8 cellular contexts compared by ENCODE assay signal in genomic region chr2:189210250-189211075, GRCh38. TPM values are rescaled to one million over a fixed set of nuclear protein-coding genes. Genes with fewer than 3 reads are reported as not detected.
DNase-seq lines count a peak whose midpoint lies in the region; ATAC-seq and TF ChIP-seq lines count a peak whose summit lies in the region.

No MANE protein-coding gene starts in this region.

- H3K27ac ChIP-seq in IMR-90 (ENCODE audit: insufficient read depth, low read length) (peak overlapping the region; percentile 96), colonic mucosa (peak overlapping the region; percentile 32), muscle layer of colon (ENCODE audit: low read depth, low read length) (peak overlapping the region; percentile 45), MM.1S (ENCODE audit: low read length) (no peak overlapping the region)

- POLR2A ChIA-PET in IMR-90 (lab: Charles Lee; ENCODE audit: unreplicated experiment) = interaction anchor here (0.6 to 3.0 kb wide), 7 partner anchors 31 to 1167 kb away, joined by 3 to 31 read pairs (median 5); partner anchors contain the start of gene COL5A2

- H4K20me1 ChIP-seq in IMR-90 (ENCODE audit: insufficient read depth, low read length) = no peaks in the 10 kb centered on the region
- H4K20me1 ChIP-seq in MM.1S (ENCODE audit: insufficient read depth, low read length) = no peaks in the 10 kb centered on the region

- H3K23ac ChIP-seq in IMR-90 (ENCODE audit: low read depth, low read length) = peak overlapping the region; percentile 72; the same call in 1 of the 2 replicates

- TF ChIP-seq POLR2A in IMR-90 (IDR thresholded peaks at IDR 0.05; ENCODE audit: low read depth, low read length) = no peak

- peak overlapping the region; percentile 99 for H3K56ac ChIP-seq in IMR-90 (ENCODE audit: extremely low read depth, insufficient read depth, low read length)

- H3K9me1 ChIP-seq in IMR-90 (ENCODE audit: insufficient read depth, low read length) = peaks cover 10% of the 10 kb centered on the region

- peaks cover 14% of the 10 kb centered on the region for H3K4me1 ChIP-seq in IMR-90 (ENCODE audit: control insufficient read depth, insufficient read depth, low read length)
- no peaks in the 10 kb centered on the region for H3K4me1 ChIP-seq in colonic mucosa
- peaks cover 16% of the 10 kb centered on the region for H3K4me1 ChIP-seq in muscle layer of colon (ENCODE audit: insufficient read depth, low read length)
- H3K4me1 ChIP-seq in MM.1S (ENCODE audit: low read length) = no peaks in the 10 kb centered on the region

- BruUV-seq in IMR-90 (replicated peaks; lab: Mats Ljungman, UMichigan) = no TSS peak

- no peaks in the 10 kb centered on the region for H3F3A ChIP-seq in MM.1S (ENCODE audit: insufficient read depth, low read length)

- H3K14ac ChIP-seq in IMR-90 (replicated peaks; ENCODE audit: low read depth, low read length) = peak overlapping the region; percentile 87; the same call in 1 of the 2 replicates

- peak overlapping the region; percentile 22; the same call in 1 of the 3 replicates for H2BK15ac ChIP-seq in IMR-90 (ENCODE audit: low read depth, low read length)

- peaks cover 5 to 26% of the 10 kb centered on the region in 2 experiments; a peak in 3 of 4 replicates for H3K79me1 ChIP-seq in IMR-90 (ENCODE audit: low read depth in 1 of 2, low read length in 2 of 2)

- H2BK20ac ChIP-seq in IMR-90 (ENCODE audit: low read depth, low read length) = peak overlapping the region; percentile 82

- H2AK9ac ChIP-seq in IMR-90 (replicated peaks; ENCODE audit: low read depth, low read length, poor library complexity) = no peak overlapping the region

- ATAC-seq in IMR-90 (ENCODE audit: low read depth) (peak; percentile 73), HG03045 (IDR thresholded peaks at IDR 0.05; ENCODE audit: unreplicated experiment) (no peak)

- H4K91ac ChIP-seq in IMR-90 (ENCODE audit: insufficient read depth, low read depth, low read length) = peak overlapping the region; percentile 80

- peak overlapping the region; percentile 84 for H3K4ac ChIP-seq in IMR-90 (ENCODE audit: low read depth, low read length)

- CTCF ChIA-PET in IMR-90 (lab: Yijun Ruan, JAX) = interaction anchor here (1.0 to 1.3 kb wide), 2 partner anchors 11 to 88 kb away, joined by 3 to 6 read pairs; no protein-coding TSS in a partner anchor

- peak overlapping the region; percentile 90 for H3K9ac ChIP-seq in IMR-90 (ENCODE audit: low read depth, low read length)
- peak overlapping the region in 1 of 2 donors; percentile 35 for H3K9ac ChIP-seq in colonic mucosa (ENCODE audit: low read depth in 2 of 2, low read length in 2 of 2)
- H3K9ac ChIP-seq in muscle layer of colon (ENCODE audit: low read length) = peak overlapping the region; percentile 24
- H3K9ac ChIP-seq in MM.1S (ENCODE audit: low read length) = no peak overlapping the region

- intact Hi-C loops in IMR-90 (cut with micrococcal nuclease) (loop anchor here (1.0 to 2.0 kb wide), 3 partner anchors 31 to 76 kb away; partner anchors contain the start of gene COL5A2), colonic mucosa (cut with DNase I) (no loop called here)

- peak overlapping the region; percentile 55 to 97 for H4K8ac ChIP-seq in IMR-90 (ENCODE audit: low read depth in 2 of 2, low read length in 2 of 2)

- H3K27me3 ChIP-seq in IMR-90 (ENCODE audit: control insufficient read depth, insufficient read depth, low read length) (no peaks in the 10 kb centered on the region), colonic mucosa (no peaks in the 10 kb centered on the region), muscle layer of colon (ENCODE audit: control insufficient read depth in 1 of 2, insufficient read depth in 2 of 2, low read length in 2 of 2) (no peaks in the 10 kb centered on the region), MM.1S (replicated peaks; ENCODE audit: insufficient read depth, low read length) (no peaks in the 10 kb centered on the region)

- H2AK5ac ChIP-seq in IMR-90 (ENCODE audit: low read depth, low read length) = no peak overlapping the region

- H2AFZ ChIP-seq in IMR-90 (replicated peaks; ENCODE audit: low read length, poor library complexity) (no peak overlapping the region), MM.1S (ENCODE audit: low read length) (no peak overlapping the region)

- H3K79me2 ChIP-seq in MM.1S (ENCODE audit: low read length) = no peaks in the 10 kb centered on the region

- no peaks in the 10 kb centered on the region for H3K36me3 ChIP-seq in IMR-90 (ENCODE audit: control insufficient read depth, insufficient read depth, low read length)
- no peaks in the 10 kb centered on the region for H3K36me3 ChIP-seq in colonic mucosa
- H3K36me3 ChIP-seq in muscle layer of colon (ENCODE audit: insufficient read depth, low read length) = no peaks in the 10 kb centered on the region
- H3K36me3 ChIP-seq in MM.1S (replicated peaks; ENCODE audit: insufficient read depth, low read length) = no peaks in the 10 kb centered on the region

- no peak for TF ChIP-seq RAD21 in IMR-90 (IDR thresholded peaks at IDR 0.05; ENCODE audit: low read length)

- H3K4me3 ChIP-seq in IMR-90 (ENCODE audit: insufficient read depth, low read depth, low read length) (peak overlapping the region; percentile 5; the same call in 1 of the 2 replicates), colonic mucosa (no peak overlapping the region), muscle layer of colon (ENCODE audit: low read depth in 1 of 2, low read length in 2 of 2) (peak overlapping the region in 1 of 2 donors; percentile 46), MM.1S (ENCODE audit: low read length) (no peak overlapping the region)

- in situ Hi-C loops in IMR-90 (cut with MboI; ENCODE audit: low sequenced_read_pairs) = no loop called here

- H3K9me3 ChIP-seq in IMR-90 (ENCODE audit: control insufficient read depth, insufficient read depth, low read length) (no peaks in the 10 kb centered on the region), colonic mucosa (no peaks in the 10 kb centered on the region), muscle layer of colon (ENCODE audit: low read length) (no peaks in the 10 kb centered on the region), MM.1S (replicated peaks; ENCODE audit: insufficient read depth, low read length) (no peaks in the 10 kb centered on the region)

- peak overlapping the region; percentile 95 for H2BK120ac ChIP-seq in IMR-90 (ENCODE audit: low read depth, low read length)

- H3K9me2 ChIP-seq in MM.1S (replicated peaks; ENCODE audit: insufficient read depth, low read length) = no peaks in the 10 kb centered on the region

- H2BK5ac ChIP-seq in IMR-90 (ENCODE audit: low read depth, low read length, poor library complexity, severe bottlenecking) = peak overlapping the region; percentile 100

- TF ChIP-seq CTCF in IMR-90 (conservative IDR thresholded peaks at IDR 0.05; ENCODE audit: low read depth, low read length) (no peak), colonic mucosa (IDR thresholded peaks at IDR 0.05) (no peak), MM.1S (IDR thresholded peaks at IDR 0.05; ENCODE audit: low read length) (no peak)

- H3K4me2 ChIP-seq in IMR-90 (ENCODE audit: low read depth, low read length) (peak overlapping the region; percentile 27), MM.1S (ENCODE audit: low read depth, low read length) (no peak overlapping the region)

- DNase-seq in AG08395 (ENCODE audit: low spot score) (peak; percentile 81), IMR-90 (peak; percentile 98), colonic mucosa (peak; percentile 26), SKM-1 (lab: John Stamatoyannopoulos, UW; ENCODE audit: unreplicated experiment) (no peak), NCI-H2196 treated with DMSO at 0.1 percent for 48 hours (lab: John Stamatoyannopoulos, UW; ENCODE audit: unreplicated experiment) (no peak), MM.1S (no peak)

- dilution Hi-C loops in IMR-90 (cut with HindIII; ENCODE audit: low sequenced_read_pairs, unreplicated experiment) = no loop called here

- peak overlapping the region; percentile 13; the same call in 1 of the 2 replicates for H4K5ac ChIP-seq in IMR-90 (ENCODE audit: low read depth, low read length)

- no CpG with 5 or more reads among the region's 7 CpGs for WGBS in IMR-90 (ENCODE audit: extremely low coverage in 2 of 2, insufficient read length in 1 of 2), 2 experiments

- H3K18ac ChIP-seq in IMR-90 (ENCODE audit: low read depth, low read length) = peak overlapping the region; percentile 56

TF ChIP-seq in IMR-90, 13 proteins besides CTCF, POLR2A, EP300 and RAD21 (continues in another document):
- TF ChIP-seq NFE2L2 (IDR thresholded peaks at IDR 0.05; ENCODE audit: low read depth, low read length) = peak; percentile 32; the same call in 1 of the 2 replicates
- TF ChIP-seq RFX5 (IDR thresholded peaks at IDR 0.05; ENCODE audit: low read depth, low read length) = no peak
- TF ChIP-seq CEBPB (IDR thresholded peaks at IDR 0.05; ENCODE audit: low read depth, low read length) = peak; percentile 93
- TF ChIP-seq RCOR1 (IDR thresholded peaks at IDR 0.05; ENCODE audit: insufficient replicate concordance, low read length) = no peak
- no peak for TF ChIP-seq USF2 (IDR thresholded peaks at IDR 0.05; ENCODE audit: low read depth, low read length)
- TF ChIP-seq BHLHE40 (IDR thresholded peaks at IDR 0.05; ENCODE audit: low read depth, low read length) = peak; percentile 37; the same call in 1 of the 2 replicates
- 0 out of 2 replicates have a peak, but pooled peaks have one; percentile 5 for TF ChIP-seq MAFK (IDR thresholded peaks at IDR 0.05; ENCODE audit: low read depth, low read length)
- TF ChIP-seq FOS (IDR thresholded peaks at IDR 0.05; ENCODE audit: low read depth, low read length) = peak; percentile 91
- no peak for TF ChIP-seq MXI1 (IDR thresholded peaks at IDR 0.05; ENCODE audit: borderline replicate concordance, low read depth, low read length)
- no peak for TF ChIP-seq SMC3 (IDR thresholded peaks at IDR 0.05; ENCODE audit: low read depth, low read length)
- no peak for TF ChIP-seq CHD1 (IDR thresholded peaks at IDR 0.05; ENCODE audit: low read depth, low read length)

RNA-seq across cellular contexts. Expression of gene COL5A2, which starts 30.9 kb away (rescaled TPM):
- total RNA-seq in IMR-90 (2012; rRNA removed) (235 and 257 TPM in 2 replicates), colonic mucosa (10 to 100 TPM; 10.4 to 24.6 TPM)
- 155 and 181 TPM in 2 replicates for polyA plus RNA-seq in IMR-90 (2012; rRNA removed)
- 85.6 and 111 TPM in 2 replicates for polyA plus RNA-seq in IMR-90 (2012; cell fraction: cytosol; rRNA removed)
- 121 and 233 TPM in 2 replicates for polyA plus RNA-seq in IMR-90 (2012; cell fraction: nucleus; rRNA removed; ENCODE audit: low replicate concordance)

Comparison
In these comparisons a context has a peak if more than half of its experiments do, and no peak if none do; other contexts are left out.
1. DNase-seq: peak in AG08395 (single experiment), IMR-90 (single experiment) and colonic mucosa (single experiment); none in SKM-1 (single experiment), NCI-H2196 treated with DMSO at 0.1 percent for 48 hours (single experiment) and MM.1S (single experiment).